In the genomic region with DNA sequence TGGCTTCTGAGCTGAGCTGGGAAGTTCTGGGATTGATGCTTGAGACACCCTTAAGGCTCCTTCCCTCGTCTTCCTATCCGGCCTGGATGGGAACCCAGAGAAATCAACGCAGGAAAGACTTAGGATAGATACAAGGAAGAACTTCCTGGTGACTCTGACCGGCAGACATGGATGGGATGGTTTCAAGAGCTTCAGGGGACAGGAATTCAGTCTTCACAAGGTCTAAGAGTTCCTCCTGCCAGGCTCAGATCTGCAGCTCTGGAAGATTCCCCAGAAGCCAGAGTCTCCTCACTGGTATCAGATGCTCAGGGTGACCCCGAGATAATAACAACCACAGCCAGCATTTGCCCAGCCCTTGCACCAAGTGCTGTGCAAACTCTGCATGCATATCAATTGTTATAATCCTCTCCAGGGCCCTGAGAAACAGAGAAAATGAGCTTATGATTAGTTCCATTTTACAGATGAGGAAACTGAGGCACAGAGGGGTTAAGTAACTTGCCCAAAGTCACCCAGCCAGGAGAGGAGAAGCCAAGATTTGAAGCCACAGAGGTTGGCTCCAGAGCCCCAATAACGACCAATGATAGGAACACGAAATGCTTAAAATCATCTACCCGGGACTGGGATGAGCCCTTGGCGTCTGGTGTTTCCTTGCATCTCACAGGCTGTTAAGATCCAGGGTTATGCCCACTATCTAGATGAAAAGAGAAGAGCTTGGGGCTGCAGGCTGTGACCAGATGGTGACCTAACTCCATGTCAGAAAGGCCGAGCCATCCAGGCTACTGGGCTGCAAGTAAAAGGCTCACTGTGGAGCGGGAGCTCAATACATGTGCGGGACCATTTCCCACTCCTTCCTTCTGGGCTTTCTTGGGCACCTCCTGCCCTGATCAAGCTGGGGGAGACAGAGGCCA, we compare ENCODE assay signal across 15 cellular contexts.
A peak's percentile ranks its signal among the peaks of the same experiment; 100 is the strongest.
DNase-seq lines count a peak whose midpoint lies in the region; ATAC-seq, FAIRE-seq and TF ChIP-seq lines count a peak whose summit lies in the region.
"Had no signal": no experiment of that assay in that cellular context is flagged by ENCODE, and none has a peak within 500 bp of the region (broad histone marks: within the 10 kb centered on the region; RNA-seq: fewer than 3 reads in every experiment).

No MANE protein-coding gene starts in this region.

- peaks cover 44% of the 10 kb centered on the region for H3K4me1 Mint-ChIP-seq in GM23338
- peaks cover 15 to 18% (median 15%) of the 10 kb centered on the region in 3 donors for H3K4me1 Mint-ChIP-seq in T-cell

- H3K36me3 Mint-ChIP-seq in GM23338 (ENCODE audit: low read depth) (no peaks in the 10 kb centered on the region), T-cell (no peaks in the 10 kb centered on the region)

- intact Hi-C loops in gastrocnemius medialis (cut with DNase I; ENCODE audit: low total_unique reads) = loop anchor here (10.0 kb wide), 1 partner anchor 84 kb away; no protein-coding TSS in a partner anchor

- peaks cover 13% of the 10 kb centered on the region for H3K4me1 ChIP-seq in GM23338 (ENCODE audit: insufficient read depth)
- peaks cover 0 to 11% of the 10 kb centered on the region in 2 donors for H3K4me1 ChIP-seq in gastrocnemius medialis

- no peaks in the 10 kb centered on the region for H3K9me2 ChIP-seq in GM23338 (ENCODE audit: insufficient read depth)

- H3K4me2 ChIP-seq in GM23338 = peak overlapping the region; percentile 9; the same call in 1 of the 2 replicates

- no peaks in the 10 kb centered on the region for H3K79me2 ChIP-seq in GM23338 (replicated peaks; ENCODE audit: insufficient read depth)

- H3K9me3 ChIP-seq in gastrocnemius medialis = no peaks in the 10 kb centered on the region

- DNase-seq in GM23338 (ENCODE audit: low spot score) = no peak
- DNase-seq in islet precursor cell = peak; percentile 48
- no peak for DNase-seq in gastrocnemius medialis
- no peak for DNase-seq in urothelium cell line (ENCODE audit: low spot score)
- no peak for DNase-seq in activated effector memory CD4-positive, alpha-beta T cell treated with anti-CD3 and anti-CD28 coated beads, Interleukin-2, amount 50 U/mL, for 16 hours
- no peak for DNase-seq in T-cell
- DNase-seq: activated CD4-positive, alpha-beta T cell treated with anti-CD3 and anti-CD28 coated beads, Interleukin-2, amount 10 ng/mL, durations not matched to agents 24 days and 14 days; activated naive CD4-positive, alpha-beta T cell treated with Interleukin-2 at 50 U/mL for 16 hours; CD4-positive, alpha-beta T cell; naive thymus-derived CD4-positive, alpha-beta T cell; SIG-M5; stimulated activated CD4-positive, alpha-beta T cell treated with anti-CD3 and anti-CD28 coated beads, Interleukin-1b, Interleukin-23, amount 100 ng/mL, for 48 hours; stimulated activated naive CD8-positive, alpha-beta T cell treated with anti-CD3 and anti-CD28 coated beads, Interleukin-15, amount 100 ng/mL, for 72 hours had no signal

- POLR2A ChIA-PET in T-cell (lab: Charles Lee) = no interaction called here

- peaks cover 4% of the 10 kb centered on the region; the same call in 1 of the 2 replicates for H3F3A ChIP-seq in GM23338 (replicated peaks; ENCODE audit: low read depth)

- H3K27ac ChIP-seq in GM23338 (ENCODE audit: low read depth) (no peak overlapping the region), angular gyrus (ENCODE audit: low read depth, low read length) (peak overlapping the region; percentile 82), gastrocnemius medialis (peak overlapping the region; percentile 93 to 97 (median 94))

- H3K27ac Mint-ChIP-seq in GM23338 (no peak overlapping the region), T-cell (peak overlapping the region in 1 of 2 donors; percentile 9)
- H3K27ac Mint-ChIP-seq: activated CD4-positive, alpha-beta T cell treated with anti-CD3 and anti-CD28 coated beads, Interleukin-2, amount 10 ng/mL, durations not matched to agents 24 days and 14 days; CD4-positive, alpha-beta T cell had no signal

- H3K4me3 Mint-ChIP-seq in GM23338 = no peak overlapping the region
- no peak overlapping the region for H3K4me3 Mint-ChIP-seq in T-cell
- H3K4me3 Mint-ChIP-seq: activated CD4-positive, alpha-beta T cell treated with anti-CD3 and anti-CD28 coated beads, Interleukin-2, amount 10 ng/mL, durations not matched to agents 24 days and 14 days; CD4-positive, alpha-beta T cell; naive thymus-derived CD4-positive, alpha-beta T cell; stimulated activated naive CD8-positive, alpha-beta T cell treated with anti-CD3 and anti-CD28 coated beads, Interleukin-15, amount 100 ng/mL, for 72 hours had no signal

- H3K9me3 Mint-ChIP-seq in GM23338 (no peaks in the 10 kb centered on the region), T-cell (no peaks in the 10 kb centered on the region)
- H3K9me3 Mint-ChIP-seq: activated CD4-positive, alpha-beta T cell treated with anti-CD3 and anti-CD28 coated beads, Interleukin-2, amount 10 ng/mL, durations not matched to agents 24 days and 14 days; CD4-positive, alpha-beta T cell; naive thymus-derived CD4-positive, alpha-beta T cell; stimulated activated naive CD8-positive, alpha-beta T cell treated with anti-CD3 and anti-CD28 coated beads, Interleukin-15, amount 100 ng/mL, for 72 hours had no signal

- TF ChIP-seq CTCF in GM23338 (conservative IDR thresholded peaks at IDR 0.05; ENCODE audit: low read depth in 2 of 2) = no peak
- no peak for TF ChIP-seq CTCF in gastrocnemius medialis (IDR thresholded peaks at IDR 0.05 in 4 of 5, conservative IDR thresholded peaks at IDR 0.05 in 1 of 5)

- H3K4me3 ChIP-seq in GM23338 (no peak overlapping the region), gastrocnemius medialis (no peak overlapping the region)

- H3K36me3 ChIP-seq in GM23338 (ENCODE audit: insufficient read depth) (no peaks in the 10 kb centered on the region), gastrocnemius medialis (no peaks in the 10 kb centered on the region)

- H3K27me3 Mint-ChIP-seq in GM23338 (ENCODE audit: insufficient read depth, low read depth, poor library complexity) (peaks cover 40% of the 10 kb centered on the region), T-cell (no peaks in the 10 kb centered on the region)
- H3K27me3 Mint-ChIP-seq: activated CD4-positive, alpha-beta T cell treated with anti-CD3 and anti-CD28 coated beads, Interleukin-2, amount 10 ng/mL, durations not matched to agents 24 days and 14 days; CD4-positive, alpha-beta T cell; naive thymus-derived CD4-positive, alpha-beta T cell; stimulated activated naive CD8-positive, alpha-beta T cell treated with anti-CD3 and anti-CD28 coated beads, Interleukin-15, amount 100 ng/mL, for 72 hours had no signal

- no peaks in the 10 kb centered on the region for H4K20me1 ChIP-seq in GM23338 (replicated peaks; ENCODE audit: insufficient read depth)

- in situ Hi-C loops in gastrocnemius medialis (cut with MboI; ENCODE audit: low sequenced_read_pairs in 4 of 4) = no loop called here

- TF ChIP-seq POLR2A in gastrocnemius medialis (IDR thresholded peaks at IDR 0.05) = no peak

- CTCF ChIA-PET in T-cell (lab: Charles Lee) = no interaction called here

- peaks cover 11% of the 10 kb centered on the region; the same call in 1 of the 2 replicates for H3K27me3 ChIP-seq in GM23338 (ENCODE audit: insufficient read depth)
- H3K27me3 ChIP-seq in gastrocnemius medialis = no peaks in the 10 kb centered on the region

- ATAC-seq in GM23338 (no peak), gastrocnemius medialis (no peak), HG02571 (IDR thresholded peaks at IDR 0.05; ENCODE audit: unreplicated experiment) (no peak), T-cell (replicated peaks in 1 of 4) (no peak)
- ATAC-seq: naive thymus-derived CD4-positive, alpha-beta T cell; stimulated activated naive CD8-positive, alpha-beta T cell treated with anti-CD3 and anti-CD28 coated beads, Interleukin-15, amount 100 ng/mL, for 72 hours had no signal

- peak overlapping the region; percentile 91 for H2AFZ ChIP-seq in GM23338

- no peak for FAIRE-seq in urothelium cell line (lab: Jason Lieb, UNC)

TF ChIP-seq in GM23338, 12 proteins besides CTCF, POLR2A, EP300 and RAD21 (continues in another document):
- TF ChIP-seq POLR2AphosphoS5 (IDR thresholded peaks at IDR 0.05; ENCODE audit: low read depth) = no peak
- no peak for TF ChIP-seq EZH2 (IDR thresholded peaks at IDR 0.05; ENCODE audit: low read depth, unreplicated experiment)
- TF ChIP-seq JUNB (IDR thresholded peaks at IDR 0.05; ENCODE audit: unreplicated experiment) = no peak
- TF ChIP-seq, protein P1, sequence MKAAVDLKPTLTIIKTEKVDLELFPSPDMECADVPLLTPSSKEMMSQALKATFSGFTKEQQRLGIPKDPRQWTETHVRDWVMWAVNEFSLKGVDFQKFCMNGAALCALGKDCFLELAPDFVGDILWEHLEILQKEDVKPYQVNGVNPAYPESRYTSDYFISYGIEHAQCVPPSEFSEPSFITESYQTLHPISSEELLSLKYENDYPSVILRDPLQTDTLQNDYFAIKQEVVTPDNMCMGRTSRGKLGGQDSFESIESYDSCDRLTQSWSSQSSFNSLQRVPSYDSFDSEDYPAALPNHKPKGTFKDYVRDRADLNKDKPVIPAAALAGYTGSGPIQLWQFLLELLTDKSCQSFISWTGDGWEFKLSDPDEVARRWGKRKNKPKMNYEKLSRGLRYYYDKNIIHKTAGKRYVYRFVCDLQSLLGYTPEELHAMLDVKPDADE (IDR thresholded peaks at IDR 0.05) = no peak
- no peak for TF ChIP-seq CREB1 (CRISPR knock-in tag; IDR thresholded peaks at IDR 0.05; ENCODE audit: low read depth)
- TF ChIP-seq, protein P2, sequence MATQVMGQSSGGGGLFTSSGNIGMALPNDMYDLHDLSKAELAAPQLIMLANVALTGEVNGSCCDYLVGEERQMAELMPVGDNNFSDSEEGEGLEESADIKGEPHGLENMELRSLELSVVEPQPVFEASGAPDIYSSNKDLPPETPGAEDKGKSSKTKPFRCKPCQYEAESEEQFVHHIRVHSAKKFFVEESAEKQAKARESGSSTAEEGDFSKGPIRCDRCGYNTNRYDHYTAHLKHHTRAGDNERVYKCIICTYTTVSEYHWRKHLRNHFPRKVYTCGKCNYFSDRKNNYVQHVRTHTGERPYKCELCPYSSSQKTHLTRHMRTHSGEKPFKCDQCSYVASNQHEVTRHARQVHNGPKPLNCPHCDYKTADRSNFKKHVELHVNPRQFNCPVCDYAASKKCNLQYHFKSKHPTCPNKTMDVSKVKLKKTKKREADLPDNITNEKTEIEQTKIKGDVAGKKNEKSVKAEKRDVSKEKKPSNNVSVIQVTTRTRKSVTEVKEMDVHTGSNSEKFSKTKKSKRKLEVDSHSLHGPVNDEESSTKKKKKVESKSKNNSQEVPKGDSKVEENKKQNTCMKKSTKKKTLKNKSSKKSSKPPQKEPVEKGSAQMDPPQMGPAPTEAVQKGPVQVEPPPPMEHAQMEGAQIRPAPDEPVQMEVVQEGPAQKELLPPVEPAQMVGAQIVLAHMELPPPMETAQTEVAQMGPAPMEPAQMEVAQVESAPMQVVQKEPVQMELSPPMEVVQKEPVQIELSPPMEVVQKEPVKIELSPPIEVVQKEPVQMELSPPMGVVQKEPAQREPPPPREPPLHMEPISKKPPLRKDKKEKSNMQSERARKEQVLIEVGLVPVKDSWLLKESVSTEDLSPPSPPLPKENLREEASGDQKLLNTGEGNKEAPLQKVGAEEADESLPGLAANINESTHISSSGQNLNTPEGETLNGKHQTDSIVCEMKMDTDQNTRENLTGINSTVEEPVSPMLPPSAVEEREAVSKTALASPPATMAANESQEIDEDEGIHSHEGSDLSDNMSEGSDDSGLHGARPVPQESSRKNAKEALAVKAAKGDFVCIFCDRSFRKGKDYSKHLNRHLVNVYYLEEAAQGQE (IDR thresholded peaks at IDR 0.05; ENCODE audit: unreplicated experiment) = no peak
